8 cellular contexts compared by ENCODE assay signal in genomic region chr3:38453914-38454178, GRCh38. TPM values are rescaled to one million over a fixed set of nuclear protein-coding genes. Genes with fewer than 3 reads are reported as not detected.
DNase-seq lines count a peak whose midpoint lies in the region; ATAC-seq and TF ChIP-seq lines count a peak whose summit lies in the region.

No MANE protein-coding gene starts in this region.

- H3K9me3 Mint-ChIP-seq in CD8-positive, alpha-beta T cell = peaks cover 6% of the 10 kb centered on the region

- POLR2A ChIA-PET in CD8-positive, alpha-beta T cell (lab: Charles Lee) = interaction anchor here (1.7 kb wide), 1 partner anchor 16 kb away, joined by 4 read pairs; no protein-coding TSS in a partner anchor

- no peaks in the 10 kb centered on the region for H3K27me3 ChIP-seq in CD8-positive, alpha-beta T cell (ENCODE audit: insufficient read depth, low read length)
- no peaks in the 10 kb centered on the region for H3K27me3 ChIP-seq in KMS-11 (ENCODE audit: insufficient read depth, low read depth)
- H3K27me3 ChIP-seq in ectodermal cell (ENCODE audit: control insufficient read depth, insufficient read depth, low read length, poor library complexity, severe bottlenecking) = no peaks in the 10 kb centered on the region
- no peaks in the 10 kb centered on the region for H3K27me3 ChIP-seq in neuronal stem cell (ENCODE audit: control insufficient read depth in 3 of 3, insufficient read depth in 3 of 3, low read depth in 1 of 3, low read length in 3 of 3)

- H3K4me1 ChIP-seq in CD8-positive, alpha-beta T cell (ENCODE audit: insufficient read depth, low read length) = peaks cover 18% of the 10 kb centered on the region
- peaks cover 3% of the 10 kb centered on the region for H3K4me1 ChIP-seq in KMS-11 (ENCODE audit: low read depth, poor library complexity, severe bottlenecking)
- H3K4me1 ChIP-seq in ectodermal cell (ENCODE audit: control insufficient read depth, insufficient read depth, low read length) = peaks cover 10% of the 10 kb centered on the region
- peaks cover 11 to 14% of the 10 kb centered on the region in 2 donors for H3K4me1 ChIP-seq in neuronal stem cell (ENCODE audit: control insufficient read depth in 2 of 2, insufficient read depth in 1 of 2, low read depth in 1 of 2, low read length in 2 of 2)

- peaks cover 7% of the 10 kb centered on the region for H3K36me3 Mint-ChIP-seq in CD8-positive, alpha-beta T cell

- H3K9ac ChIP-seq in KMS-11 (peak overlapping the region; percentile 77; the same call in 1 of the 2 replicates), neuronal stem cell (ENCODE audit: low read depth, low read length, poor library complexity) (peak overlapping the region; percentile 99)

- H3K36me3 ChIP-seq in CD8-positive, alpha-beta T cell (ENCODE audit: insufficient read depth, low read length) = no peaks in the 10 kb centered on the region
- H3K36me3 ChIP-seq in KMS-11 (ENCODE audit: insufficient read depth) (no peaks in the 10 kb centered on the region), ectodermal cell (ENCODE audit: control insufficient read depth, insufficient read depth, low read length) (no peaks in the 10 kb centered on the region), neuronal stem cell (replicated peaks in 1 of 2; ENCODE audit: control insufficient read depth in 2 of 2, insufficient read depth in 2 of 2, low read length in 2 of 2) (peaks cover 0 to 19% of the 10 kb centered on the region in 2 donors)

- peak overlapping the region; percentile 87 for H4K8ac ChIP-seq in neuronal stem cell (ENCODE audit: low read depth, low read length)

- peak overlapping the region; percentile 81 for H2BK120ac ChIP-seq in neuronal stem cell (ENCODE audit: low read depth, low read length)

- H2AFZ ChIP-seq in KMS-11 (ENCODE audit: low read depth) (no peak overlapping the region; the same call in 1 of the 2 replicates), neuronal stem cell (ENCODE audit: low read length) (peak overlapping the region; percentile 90)

- intact Hi-C loops in CD8-positive, alpha-beta T cell (cut with DNase I, micrococcal nuclease) = loop anchor here in 1 of 2 experiments (1.0 to 5.0 kb wide), 2 partner anchors 42 to 317 kb away; partner anchors contain the start of genes ACAA1, EXOG and MYD88

- no peak for DNase-seq in CD8-positive, alpha-beta T cell
- no peak for DNase-seq in neuronal stem cell (ENCODE audit: low spot score)
- DNase-seq in iPS-NIHi11 (ENCODE audit: low spot score) = no peak
- DNase-seq in dermis blood vessel endothelial cell = no peak

- CTCF ChIA-PET in CD8-positive, alpha-beta T cell (lab: Charles Lee) = interaction anchor here (2.1 kb wide), 1 partner anchor 107 kb away, joined by 7 read pairs; the partner anchor contains the start of gene XYLB

- TF ChIP-seq CTCF in CD8-positive, alpha-beta T cell (IDR thresholded peaks at IDR 0.05) = no peak
- TF ChIP-seq CTCF in KMS-11 (conservative IDR thresholded peaks at IDR 0.05; ENCODE audit: low read depth, low read length) = no peak

- H3K4ac ChIP-seq in neuronal stem cell (ENCODE audit: low read length) = peak overlapping the region; percentile 45

- H2AK5ac ChIP-seq in neuronal stem cell (ENCODE audit: low read depth, low read length) = peak overlapping the region; percentile 99

- 0 to 1% methylated on average over 35 of the region's 36 CpGs for WGBS in ectodermal cell, 2 experiments
- no CpG with 5 or more reads among the region's 36 CpGs for WGBS in neuronal stem cell (ENCODE audit: extremely low coverage in 2 of 2, insufficient read length in 2 of 2, insufficient replicate concordance in 1 of 2), 2 donors

- no peak overlapping the region for H3K4me2 ChIP-seq in KMS-11
- peak overlapping the region; percentile 84 for H3K4me2 ChIP-seq in neuronal stem cell (ENCODE audit: insufficient read depth, low read length, poor library complexity, severe bottlenecking)

- H3K18ac ChIP-seq in neuronal stem cell (ENCODE audit: low read length) = peak overlapping the region; percentile 99

- H3K9me3 ChIP-seq in CD8-positive, alpha-beta T cell (ENCODE audit: low read length) = no peaks in the 10 kb centered on the region
- no peaks in the 10 kb centered on the region for H3K9me3 ChIP-seq in ectodermal cell (ENCODE audit: control insufficient read depth, low read length)
- H3K9me3 ChIP-seq in neuronal stem cell (replicated peaks in 1 of 2; ENCODE audit: control insufficient read depth in 2 of 2, insufficient read depth in 1 of 2, low read depth in 1 of 2, low read length in 2 of 2) = peaks cover 3% of the 10 kb centered on the region in 2 donors

- no peaks in the 10 kb centered on the region for H3K27me3 Mint-ChIP-seq in CD8-positive, alpha-beta T cell (ENCODE audit: low read depth)

- H3K14ac ChIP-seq in neuronal stem cell (ENCODE audit: low read length) = peak overlapping the region; percentile 92

- H3K27ac Mint-ChIP-seq in CD8-positive, alpha-beta T cell = no peak overlapping the region

- peak overlapping the region; percentile 71 for H2BK15ac ChIP-seq in neuronal stem cell (ENCODE audit: low read length)

- H3K23ac ChIP-seq in neuronal stem cell (ENCODE audit: low read depth, low read length, poor library complexity) = peak overlapping the region; percentile 76

- H3K79me1 ChIP-seq in neuronal stem cell (ENCODE audit: low read depth, low read length) = peaks cover 7% of the 10 kb centered on the region

- no peaks in the 10 kb centered on the region for H4K20me1 ChIP-seq in KMS-11 (ENCODE audit: insufficient read depth)

- no peaks in the 10 kb centered on the region for H3K79me2 ChIP-seq in KMS-11 (ENCODE audit: insufficient read depth, low read depth)

- no peak overlapping the region for H2BK12ac ChIP-seq in neuronal stem cell (ENCODE audit: low read length)

- H3K4me3 ChIP-seq in CD8-positive, alpha-beta T cell (ENCODE audit: low read depth, low read length) = peak overlapping the region; percentile 55
- H3K4me3 ChIP-seq in KMS-11 (IDR thresholded peaks at IDR 0.05; ENCODE audit: insufficient read depth, low read depth, low read length) (no peak overlapping the region), ectodermal cell (ENCODE audit: insufficient read depth, low read depth, low read length) (peak overlapping the region; percentile 94), neuronal stem cell (ENCODE audit: low read length in 2 of 2) (peak overlapping the region; percentile 95 to 100)

- H4K91ac ChIP-seq in neuronal stem cell (ENCODE audit: low read depth, low read length, poor library complexity) = peak overlapping the region; percentile 82

- peaks cover 35% of the 10 kb centered on the region for H3K4me1 Mint-ChIP-seq in CD8-positive, alpha-beta T cell (ENCODE audit: low read depth)

- H3K27ac ChIP-seq in CD8-positive, alpha-beta T cell (ENCODE audit: low read depth, low read length) = peak overlapping the region; percentile 32
- H3K27ac ChIP-seq in KMS-11 = peak overlapping the region; percentile 44; the same call in 1 of the 2 replicates
- peak overlapping the region; percentile 95 for H3K27ac ChIP-seq in ectodermal cell (ENCODE audit: insufficient read depth, low read depth, low read length, poor library complexity, severe bottlenecking)
- H3K27ac ChIP-seq in neuronal stem cell (replicated peaks; ENCODE audit: low read length) = peak overlapping the region; percentile 92

- H3K4me3 Mint-ChIP-seq in CD8-positive, alpha-beta T cell = peak overlapping the region; percentile 98

- H2BK5ac ChIP-seq in neuronal stem cell (ENCODE audit: low read length) = peak overlapping the region; percentile 93

- ATAC-seq in CD8-positive, alpha-beta T cell = no peak
- ATAC-seq in GM18870 (IDR thresholded peaks at IDR 0.05; ENCODE audit: unreplicated experiment) (no peak), GM21390 (IDR thresholded peaks at IDR 0.05; ENCODE audit: unreplicated experiment) (no peak)

RNA-seq across cellular contexts. Expression of gene ACVR2B, which starts 0.2 kb away (rescaled TPM):
- 1 to 10 TPM; 2.1 to 3.0 TPM for total RNA-seq in CD8-positive, alpha-beta T cell
- polyA plus RNA-seq in ectodermal cell (2013, experiment 1 of 4) = 46.7 TPM
- 59.8 TPM for polyA plus RNA-seq in ectodermal cell (2013, experiment 2 of 4)
- 36.3 TPM for polyA plus RNA-seq in ectodermal cell (2013, experiment 3 of 4)
- 43.5 TPM for polyA plus RNA-seq in ectodermal cell (2013, experiment 4 of 4)
- 30.1 TPM for polyA plus RNA-seq in neuronal stem cell (2013, experiment 1 of 2)
- polyA plus RNA-seq in neuronal stem cell (2013, experiment 2 of 2) = 31.9 TPM
- 4.2 and 7.3 TPM in 2 replicates for total RNA-seq in dermis blood vessel endothelial cell

RNA-seq across cellular contexts. Expression of gene EXOG, which starts 42.3 kb away (rescaled TPM):
- 10 to 100 TPM; 16.5 to 20.1 TPM for total RNA-seq in CD8-positive, alpha-beta T cell
- 22.0 TPM for polyA plus RNA-seq in ectodermal cell (2013, experiment 1 of 4)
- polyA plus RNA-seq in ectodermal cell (2013, experiment 2 of 4) = 28.6 TPM
- polyA plus RNA-seq in ectodermal cell (2013, experiment 3 of 4) = 15.3 TPM
- polyA plus RNA-seq in ectodermal cell (2013, experiment 4 of 4) = 26.7 TPM
- polyA plus RNA-seq in neuronal stem cell (2013, experiment 1 of 2) = 10.3 TPM
- 11.4 TPM for polyA plus RNA-seq in neuronal stem cell (2013, experiment 2 of 2)
- 8.2 and 10.4 TPM in 2 replicates for total RNA-seq in dermis blood vessel endothelial cell

Comparison
In these comparisons a context has a peak if more than half of its experiments do, and no peak if none do; other contexts are left out.
1. H3K27ac ChIP-seq: peak in every context shown above with its lines; median percentile 95 in ectodermal cell; 92 in neuronal stem cell; 44 in KMS-11; 32 in CD8-positive, alpha-beta T cell.